Comparison of ENCODE assay signal across 1 cellular context in genomic region chr20:62282103-62282502, GRCh38.
TF ChIP-seq lines count a peak whose summit lies in the region.

No MANE protein-coding gene starts in this region.

TF ChIP-seq in K562, 482 proteins besides CTCF, POLR2A, EP300 and RAD21:
- no peak for TF ChIP-seq SLC30A9 (CRISPR knock-in tag; IDR thresholded peaks at IDR 0.05)
- no peak for TF ChIP-seq PML (IDR thresholded peaks at IDR 0.05; ENCODE audit: low read length)
- TF ChIP-seq KAT8 (IDR thresholded peaks at IDR 0.05; ENCODE audit: low read depth), result no peak
- TF ChIP-seq, protein P1, sequence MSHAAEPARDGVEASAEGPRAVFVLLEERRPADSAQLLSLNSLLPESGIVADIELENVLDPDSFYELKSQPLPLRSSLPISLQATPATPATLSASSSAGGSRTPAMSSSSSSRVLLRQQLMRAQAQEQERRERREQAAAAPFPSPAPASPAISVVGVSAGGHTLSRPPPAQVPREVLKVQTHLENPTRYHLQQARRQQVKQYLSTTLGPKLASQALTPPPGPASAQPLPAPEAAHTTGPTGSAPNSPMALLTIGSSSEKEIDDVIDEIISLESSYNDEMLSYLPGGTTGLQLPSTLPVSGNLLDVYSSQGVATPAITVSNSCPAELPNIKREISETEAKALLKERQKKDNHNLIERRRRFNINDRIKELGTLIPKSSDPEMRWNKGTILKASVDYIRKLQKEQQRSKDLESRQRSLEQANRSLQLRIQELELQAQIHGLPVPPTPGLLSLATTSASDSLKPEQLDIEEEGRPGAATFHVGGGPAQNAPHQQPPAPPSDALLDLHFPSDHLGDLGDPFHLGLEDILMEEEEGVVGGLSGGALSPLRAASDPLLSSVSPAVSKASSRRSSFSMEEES (CRISPR knock-in tag; IDR thresholded peaks at IDR 0.05), result peak; percentile 56
- TF ChIP-seq E2F3 (CRISPR knock-in tag; IDR thresholded peaks at IDR 0.05), result no peak
- TF ChIP-seq RBM25 (IDR thresholded peaks at IDR 0.05; ENCODE audit: low read depth, low read length, severe bottlenecking), result no peak
- no peak for TF ChIP-seq ZBTB7A (IDR thresholded peaks at IDR 0.05; ENCODE audit: borderline replicate concordance, control insufficient read depth, low read depth, low read length)
- TF ChIP-seq, protein P2, sequence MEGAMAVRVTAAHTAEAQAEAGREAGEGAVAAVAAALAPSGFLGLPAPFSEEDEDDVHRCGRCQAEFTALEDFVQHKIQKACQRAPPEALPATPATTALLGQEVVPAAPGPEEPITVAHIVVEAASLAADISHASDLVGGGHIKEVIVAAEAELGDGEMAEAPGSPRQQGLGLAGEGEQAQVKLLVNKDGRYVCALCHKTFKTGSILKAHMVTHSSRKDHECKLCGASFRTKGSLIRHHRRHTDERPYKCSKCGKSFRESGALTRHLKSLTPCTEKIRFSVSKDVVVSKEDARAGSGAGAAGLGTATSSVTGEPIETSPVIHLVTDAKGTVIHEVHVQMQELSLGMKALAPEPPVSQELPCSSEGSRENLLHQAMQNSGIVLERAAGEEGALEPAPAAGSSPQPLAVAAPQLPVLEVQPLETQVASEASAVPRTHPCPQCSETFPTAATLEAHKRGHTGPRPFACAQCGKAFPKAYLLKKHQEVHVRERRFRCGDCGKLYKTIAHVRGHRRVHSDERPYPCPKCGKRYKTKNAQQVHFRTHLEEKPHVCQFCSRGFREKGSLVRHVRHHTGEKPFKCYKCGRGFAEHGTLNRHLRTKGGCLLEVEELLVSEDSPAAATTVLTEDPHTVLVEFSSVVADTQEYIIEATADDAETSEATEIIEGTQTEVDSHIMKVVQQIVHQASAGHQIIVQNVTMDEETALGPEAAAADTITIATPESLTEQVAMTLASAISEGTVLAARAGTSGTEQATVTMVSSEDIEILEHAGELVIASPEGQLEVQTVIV (CRISPR knock-in tag; IDR thresholded peaks at IDR 0.05; ENCODE audit: borderline replicate concordance), result no peak
- no peak for TF ChIP-seq CTBP1 (IDR thresholded peaks at IDR 0.05; ENCODE audit: borderline replicate concordance)
- TF ChIP-seq RAD51 (IDR thresholded peaks at IDR 0.05; ENCODE audit: borderline replicate concordance, low read depth), result peak; percentile 62; the same call in 1 of the 2 replicates
- TF ChIP-seq, protein P3, sequence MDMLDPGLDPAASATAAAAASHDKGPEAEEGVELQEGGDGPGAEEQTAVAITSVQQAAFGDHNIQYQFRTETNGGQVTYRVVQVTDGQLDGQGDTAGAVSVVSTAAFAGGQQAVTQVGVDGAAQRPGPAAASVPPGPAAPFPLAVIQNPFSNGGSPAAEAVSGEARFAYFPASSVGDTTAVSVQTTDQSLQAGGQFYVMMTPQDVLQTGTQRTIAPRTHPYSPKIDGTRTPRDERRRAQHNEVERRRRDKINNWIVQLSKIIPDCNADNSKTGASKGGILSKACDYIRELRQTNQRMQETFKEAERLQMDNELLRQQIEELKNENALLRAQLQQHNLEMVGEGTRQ (CRISPR knock-in tag; IDR thresholded peaks at IDR 0.05), result 0 out of 2 replicates have a peak, but pooled peaks have one; percentile 14
- no peak for TF ChIP-seq THAP7 (CRISPR knock-in tag; IDR thresholded peaks at IDR 0.05)
- TF ChIP-seq SIN3A (IDR thresholded peaks at IDR 0.05; ENCODE audit: borderline replicate concordance in 2 of 2, control insufficient read depth in 1 of 2, low read depth in 2 of 2, low read length in 2 of 2), result no peak
- no peak for TF ChIP-seq ZBTB1 (CRISPR knock-in tag; IDR thresholded peaks at IDR 0.05; ENCODE audit: borderline replicate concordance, low read depth)
- TF ChIP-seq ZBTB34 (CRISPR knock-in tag; IDR thresholded peaks at IDR 0.05), result no peak
